8 cellular contexts compared by ENCODE assay signal in the genomic region with DNA sequence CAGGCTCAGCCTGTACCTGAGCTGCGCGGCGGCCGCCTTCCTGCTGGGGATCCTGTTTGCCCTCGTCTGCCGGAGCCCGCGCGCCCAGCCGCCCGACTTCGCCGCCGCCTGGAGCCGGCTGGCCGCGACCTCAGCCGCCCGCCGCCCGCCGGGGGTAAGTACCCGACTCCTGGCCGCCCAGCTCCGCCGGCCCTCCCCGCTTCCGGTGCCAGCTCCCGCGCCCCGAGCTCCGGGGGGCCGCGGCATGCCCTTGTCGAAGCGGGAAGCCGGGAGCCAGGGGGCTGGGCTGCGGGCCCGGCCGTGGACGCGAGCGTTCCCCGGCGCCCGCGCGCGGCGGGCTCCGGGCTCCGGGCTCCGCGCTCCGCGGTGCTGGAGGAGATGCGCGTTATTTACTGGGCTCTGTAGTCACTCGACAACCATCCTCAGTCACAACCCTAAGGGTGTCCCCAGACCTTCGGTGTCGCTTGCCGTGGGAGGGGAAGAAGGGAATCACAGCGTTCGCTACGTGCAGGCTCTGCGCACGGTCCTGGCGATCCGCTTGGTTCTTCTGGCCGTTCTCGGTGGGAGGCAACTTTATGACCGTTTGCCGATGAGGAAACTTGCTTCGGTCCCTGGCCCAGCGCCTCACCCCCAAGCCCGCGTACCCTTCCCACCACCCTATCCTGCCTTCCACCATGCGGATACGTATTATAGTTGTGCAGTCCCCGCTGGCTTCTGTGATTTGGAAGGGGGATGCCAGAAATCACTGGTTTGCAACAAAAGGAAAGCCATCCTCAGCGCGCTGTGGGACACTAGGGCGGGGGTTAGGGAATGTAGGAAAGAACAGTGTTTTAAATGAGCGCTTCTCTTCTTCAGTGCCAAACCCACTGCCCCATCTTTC. TPM values are rescaled to one million over a fixed set of nuclear protein-coding genes. Genes with fewer than 3 reads are reported as not detected.
DNase-seq lines count a peak whose midpoint lies in the region; ATAC-seq lines count a peak whose summit lies in the region.

No MANE protein-coding gene starts in this region.

- no peaks in the 10 kb centered on the region for H3K9me3 Mint-ChIP-seq in effector memory CD8-positive, alpha-beta T cell
- H3K9me3 Mint-ChIP-seq in memory B cell, result no peaks in the 10 kb centered on the region

- DNase-seq in EL, result peak; percentile 64
- DNase-seq in LHCN-M2 (ENCODE audit: low read depth), result peak; percentile 51
- peak; percentile 77 for DNase-seq in activated CD8-positive, alpha-beta memory T cell treated with anti-CD3 and anti-CD28 coated beads for 24 hours
- peak; percentile 38 to 41 (median 39) for DNase-seq in effector memory CD8-positive, alpha-beta T cell
- DNase-seq in memory B cell (ENCODE audit: low spot score in 2 of 2), result peak; percentile 38 to 62
- peak; percentile 23 for DNase-seq in stimulated activated CD8-positive, alpha-beta memory T cell treated with anti-CD3 and anti-CD28 coated beads, Interleukin-4, amount 100 ng/mL, for 24 hours (ENCODE audit: low read depth)
- no peak for DNase-seq in GDM1 (lab: John Stamatoyannopoulos, UW)

- peaks cover 5% of the 10 kb centered on the region for H3K36me3 Mint-ChIP-seq in effector memory CD8-positive, alpha-beta T cell (ENCODE audit: insufficient read depth)
- H3K36me3 Mint-ChIP-seq in memory B cell, result no peaks in the 10 kb centered on the region

- H3K27ac Mint-ChIP-seq in effector memory CD8-positive, alpha-beta T cell, result peak overlapping the region; percentile 56 to 65
- peak overlapping the region; percentile 89 for H3K27ac Mint-ChIP-seq in memory B cell

- ATAC-seq in GM21576 (IDR thresholded peaks at IDR 0.05; ENCODE audit: unreplicated experiment), result peak; percentile 1
- peak; percentile 47 for ATAC-seq in effector memory CD8-positive, alpha-beta T cell (replicated peaks)
- ATAC-seq in memory B cell (ENCODE audit: low read depth), result peak; percentile 14

- H3K27me3 Mint-ChIP-seq in effector memory CD8-positive, alpha-beta T cell, result no peaks in the 10 kb centered on the region
- no peaks in the 10 kb centered on the region for H3K27me3 Mint-ChIP-seq in memory B cell

- peaks cover 18 to 28% of the 10 kb centered on the region in 2 donors for H3K4me1 Mint-ChIP-seq in effector memory CD8-positive, alpha-beta T cell (ENCODE audit: low read depth in 2 of 2)
- H3K4me1 Mint-ChIP-seq in memory B cell, result peaks cover 41% of the 10 kb centered on the region

- H3K4me3 Mint-ChIP-seq in effector memory CD8-positive, alpha-beta T cell, result peak overlapping the region; percentile 77 to 79
- peak overlapping the region; percentile 90 for H3K4me3 Mint-ChIP-seq in memory B cell

RNA-seq across cellular contexts. Expression of a gene that starts 0.9 kb away (rescaled TPM):
- 23.0 and 28.3 TPM in 2 replicates for total RNA-seq in LHCN-M2 (2014; rRNA removed)
- 6.9 TPM for polyA plus RNA-seq in LHCN-M2 (2012)

RNA-seq across cellular contexts. Expression of a gene that starts 6.5 kb away (rescaled TPM):
- total RNA-seq in LHCN-M2 (2014; rRNA removed), result 46.2 and 47.4 TPM in 2 replicates
- 7.7 TPM for polyA plus RNA-seq in LHCN-M2 (2012)
